8 cellular contexts compared by ENCODE assay signal in genomic region chr22:50270302-50271010, GRCh38. TPM values are rescaled to one million over a fixed set of nuclear protein-coding genes. Genes with fewer than 3 reads are reported as not detected.
A peak's percentile ranks its signal among the peaks of the same experiment; 100 is the strongest.
DNase-seq lines count a peak whose midpoint lies in the region; ATAC-seq and TF ChIP-seq lines count a peak whose summit lies in the region.

MAPK11 (minus strand) TSS chr22:50270380; CDS start chr22:50270292, 88 bp downstream.

- in situ Hi-C loops in HAP-1 (cut with MboI; ENCODE audit: low sequenced_read_pairs) = loop anchor here (10.0 kb wide), 1 partner anchor 54 kb away; the partner anchor contains the start of gene DENND6B

- H3K4me2 ChIP-seq in BLaER1 (peak within 1 kb of the TSS; percentile 99), osteoblast (ENCODE audit: insufficient read depth, low read length) (peak within 1 kb of the TSS; percentile 64)

- H2AFZ ChIP-seq in osteoblast (ENCODE audit: low read length) = no peak within 1 kb of the TSS

- H4K20me1 ChIP-seq in BLaER1 = peaks cover 39% of the 10 kb centered on the region
- peaks cover 31% of the 10 kb centered on the region for H4K20me1 ChIP-seq in osteoblast (ENCODE audit: insufficient read depth, low read length)

- H3K4me3 ChIP-seq in BLaER1 (peak within 1 kb of the TSS; percentile 72), HAP-1 (peak within 1 kb of the TSS; percentile 44), osteoblast (ENCODE audit: insufficient read depth, low read length) (peak within 1 kb of the TSS; percentile 69), tibial artery (peak within 1 kb of the TSS; percentile 49 to 54)

- DNase-seq in HAP-1 (ENCODE audit: low spot score in 2 of 2) (peak in 1 of 2 experiments; percentile 86), RWPE1 (ENCODE audit: low spot score) (no peak), glomerular endothelial cell (ENCODE audit: extremely low read depth, low read depth, low spot score) (no peak), osteoblast (ENCODE audit: insufficient read length, low spot score, missing footprints) (peak; percentile 99), tibial artery (peak; percentile 73 to 80)
- peak; percentile 77 for DNase-seq in activated naive CD4-positive, alpha-beta T cell treated with Interleukin-2 at 50 U/mL for 16 hours

- peaks cover 9% of the 10 kb centered on the region; the same call in 1 of the 2 replicates for H3K9me3 ChIP-seq in BLaER1
- H3K9me3 ChIP-seq in HAP-1 = no peaks in the 10 kb centered on the region
- no peaks in the 10 kb centered on the region for H3K9me3 ChIP-seq in osteoblast (ENCODE audit: low read depth, low read length)
- no peaks in the 10 kb centered on the region for H3K9me3 ChIP-seq in tibial artery

- H3K9ac ChIP-seq in BLaER1 = peak within 1 kb of the TSS; percentile 76

- no peak for TF ChIP-seq CTCF in RWPE1 (conservative IDR thresholded peaks at IDR 0.05; ENCODE audit: low read depth)
- no peak for TF ChIP-seq CTCF in osteoblast (IDR thresholded peaks at IDR 0.05; ENCODE audit: extremely low read depth, low read depth, low read length)
- no peak for TF ChIP-seq CTCF in tibial artery (IDR thresholded peaks at IDR 0.05)

- H3K79me2 ChIP-seq in osteoblast (ENCODE audit: insufficient read depth, low read length) = no peaks in the 10 kb centered on the region

- CTCF ChIA-PET in RWPE1 (lab: Yijun Ruan, JAX) = no interaction called here

- ATAC-seq in HG02588 (IDR thresholded peaks at IDR 0.05; ENCODE audit: unreplicated experiment) = no peak

- H3K27me3 ChIP-seq in BLaER1 (no peaks in the 10 kb centered on the region), HAP-1 (ENCODE audit: low read depth) (no peaks in the 10 kb centered on the region), osteoblast (ENCODE audit: insufficient read depth, low read length) (no peaks in the 10 kb centered on the region), tibial artery (peaks cover 4 to 21% of the 10 kb centered on the region in 2 donors)

- H3K4me1 ChIP-seq in BLaER1 (peaks cover 66% of the 10 kb centered on the region), HAP-1 (peaks cover 10% of the 10 kb centered on the region), osteoblast (ENCODE audit: insufficient read depth, low read length) (peaks cover 11% of the 10 kb centered on the region), tibial artery (peaks cover 0 to 54% (median 47%) of the 10 kb centered on the region in 4 donors)

- H3K36me3 ChIP-seq in BLaER1 = peaks cover 24% of the 10 kb centered on the region
- peaks cover 7% of the 10 kb centered on the region for H3K36me3 ChIP-seq in HAP-1 (replicated peaks)
- peaks cover 12% of the 10 kb centered on the region for H3K36me3 ChIP-seq in osteoblast (ENCODE audit: insufficient read depth, low read length)
- H3K36me3 ChIP-seq in tibial artery = peaks cover 7 to 12% (median 7%) of the 10 kb centered on the region in 3 donors

- POLR2A ChIA-PET in RWPE1 (lab: Yijun Ruan, JAX; ENCODE audit: low non-redundant PET) = no interaction called here

- intact Hi-C loops in tibial artery (cut with DNase I; ENCODE audit: low total_unique reads) = no loop called here

- peak within 1 kb of the TSS; percentile 71 for H3K27ac ChIP-seq in BLaER1
- peak within 1 kb of the TSS; percentile 79 for H3K27ac ChIP-seq in RWPE1
- no peak within 1 kb of the TSS for H3K27ac ChIP-seq in osteoblast (ENCODE audit: low read depth, low read length)
- peak within 1 kb of the TSS in 1 of 2 donors; percentile 3 for H3K27ac ChIP-seq in tibial artery

RNA-seq across cellular contexts. Expression of gene MAPK11, which starts in this region (rescaled TPM):
- 34.5 and 39.3 TPM in 2 replicates for total RNA-seq in glomerular endothelial cell
- 2.9 and 6.2 TPM in 2 replicates for total RNA-seq in osteoblast

Comparison
In these comparisons a context has a peak if more than half of its experiments do, and no peak if none do; other contexts are left out.
1. DNase-seq: peak in activated naive CD4-positive, alpha-beta T cell treated with Interleukin-2 at 50 U/mL for 16 hours (single experiment), osteoblast (single experiment) and tibial artery (2 of 2); none in RWPE1 (single experiment) and glomerular endothelial cell (single experiment).
2. Peak in every context shown above with its lines, with median percentiles within 50 percentile points of each other: H3K4me3 ChIP-seq.